ENCODE assay signal across 8 cellular contexts in genomic region chr20:7803411-7804151, GRCh38.
DNase-seq lines count a peak whose midpoint lies in the region; ATAC-seq and TF ChIP-seq lines count a peak whose summit lies in the region.
"Not testable (repeated sequence)": the region's sequence is repeated elsewhere in the genome, so short reads cannot be mapped to it uniquely, and the experiment has no call there.

No MANE protein-coding gene starts in this region.

- H3K4me3 ChIP-seq in AG04450 (ENCODE audit: low read depth, low read length): peak overlapping the region; percentile 29
- peak overlapping the region; percentile 25 for H3K4me3 ChIP-seq in epithelial cell of esophagus (ENCODE audit: low read length)
- H3K4me3 ChIP-seq in lower lobe of right lung: peak overlapping the region; percentile 22
- H3K4me3 ChIP-seq in suprapubic skin: peak overlapping the region; percentile 16

- not testable (repeated sequence) for TF ChIP-seq CTCF in AG04450 (IDR thresholded peaks at IDR 0.05; ENCODE audit: low read depth, low read length); WTC11 (IDR thresholded peaks at IDR 0.05); epithelial cell of esophagus (IDR thresholded peaks at IDR 0.05; ENCODE audit: insufficient read depth, low read depth, low read length, missing control alignments); lower lobe of right lung (IDR thresholded peaks at IDR 0.05); suprapubic skin (IDR thresholded peaks at IDR 0.05)

- H3K36me3 ChIP-seq in lower lobe of right lung, suprapubic skin: not testable (repeated sequence)

- H3K27ac ChIP-seq in AG04450 (ENCODE audit: low read depth, low read length); lower lobe of right lung; suprapubic skin: not testable (repeated sequence)

- H3K27ac Mint-ChIP-seq in WTC11: not testable (repeated sequence)

- H3K27me3 Mint-ChIP-seq in WTC11 (ENCODE audit: low read depth): peaks cover 46% of the 10 kb centered on the region

- not testable (repeated sequence) for TF ChIP-seq POLR2A in suprapubic skin (IDR thresholded peaks at IDR 0.05)

- H3K4me1 ChIP-seq in lower lobe of right lung, suprapubic skin: not testable (repeated sequence)

- intact Hi-C loops in Right ventricle myocardium inferior (cut with DNase I); lower lobe of right lung (cut with DNase I): not testable (repeated sequence)

- H3K36me3 Mint-ChIP-seq in WTC11: peaks cover 13% of the 10 kb centered on the region

- DNase-seq in AG04450 (ENCODE audit: low read depth, low spot score); epithelial cell of esophagus (ENCODE audit: low read depth); lower lobe of right lung; suprapubic skin (ENCODE audit: low spot score in 2 of 2): not testable (repeated sequence)
- DNase-seq in HK-2 (ENCODE audit: unreplicated experiment) (peak; percentile 41), NCI-H2196 (lab: John Stamatoyannopoulos, UW; ENCODE audit: unreplicated experiment) (peak; percentile 31), WTC11 (ENCODE audit: low spot score) (peak; percentile 26), Right ventricle myocardium inferior (ENCODE audit: missing footprints) (peak; percentile 60)

- 76% methylated on average over 22 of the region's 52 CpGs for WGBS in suprapubic skin

- H3K27me3 ChIP-seq in AG04450 (ENCODE audit: control insufficient read depth, insufficient read depth, low read length); lower lobe of right lung (ENCODE audit: low read depth); suprapubic skin: not testable (repeated sequence)

- peak; percentile 55; the same call in 1 of the 2 replicates for ATAC-seq in WTC11
- not testable (repeated sequence) for ATAC-seq in Right ventricle myocardium inferior, lower lobe of right lung

- not testable (repeated sequence) for H3K9me3 ChIP-seq in AG04450 (ENCODE audit: control insufficient read depth, insufficient read depth, low read length); lower lobe of right lung; suprapubic skin

- H3K4me3 Mint-ChIP-seq in WTC11: peak overlapping the region; percentile 55

- peaks cover 48% of the 10 kb centered on the region for H3K9me3 Mint-ChIP-seq in WTC11

- not testable (repeated sequence) for H3K4me1 Mint-ChIP-seq in WTC11

- not testable (repeated sequence) for TF ChIP-seq EP300 in suprapubic skin (IDR thresholded peaks at IDR 0.05)

- POLR2A ChIA-PET in AG04450 (lab: Yijun Ruan, JAX); WTC11 (lab: Charles Lee): not testable (repeated sequence)

- CTCF ChIA-PET in AG04450 (lab: Charles Lee); WTC11 (lab: Charles Lee): not testable (repeated sequence)
